21 cellular contexts compared by ENCODE assay signal in genomic region chr13:113732961-113733950, GRCh38. TPM values are rescaled to one million over a fixed set of nuclear protein-coding genes. Genes with fewer than 3 reads are reported as not detected.
DNase-seq lines count a peak whose midpoint lies in the region; FAIRE-seq and TF ChIP-seq lines count a peak whose summit lies in the region.
"Had no signal": no experiment of that assay in that cellular context is flagged by ENCODE, and none has a peak within 500 bp of the region (broad histone marks: within the 10 kb centered on the region; RNA-seq: fewer than 3 reads in every experiment).

No MANE protein-coding gene starts in this region.

- no peak for TF ChIP-seq CTCF in endothelial cell (IDR thresholded peaks at IDR 0.05; ENCODE audit: unreplicated experiment)
- TF ChIP-seq CTCF in ascending aorta (IDR thresholded peaks at IDR 0.05) = no peak

- H2AFZ ChIP-seq in neuronal stem cell (ENCODE audit: low read length) = no peak overlapping the region

- H3K18ac ChIP-seq in neuronal stem cell (ENCODE audit: low read length) = peak overlapping the region; percentile 1

- H3K14ac ChIP-seq in neuronal stem cell (ENCODE audit: low read length) = peak overlapping the region; percentile 73

- FAIRE-seq in HTR-8/SVneo (lab: Jason Lieb, UNC) = peak; percentile 96
- FAIRE-seq: K562 had no signal

- H3K4me1 Mint-ChIP-seq in endothelial cell (ENCODE audit: unreplicated experiment) = no peaks in the 10 kb centered on the region

- H2BK5ac ChIP-seq in neuronal stem cell (ENCODE audit: low read length) = peak overlapping the region; percentile 87

- no peak overlapping the region for H3K4ac ChIP-seq in neuronal stem cell (ENCODE audit: low read length)

- H3K9ac ChIP-seq in BLaER1 (no peak overlapping the region), neuronal stem cell (ENCODE audit: low read depth, low read length, poor library complexity) (peak overlapping the region; percentile 87)
- H3K9ac ChIP-seq: SK-N-SH had no signal

- H3K9me3 ChIP-seq in BLaER1 (peaks cover 4% of the 10 kb centered on the region; the same call in 1 of the 2 replicates), neuronal stem cell (replicated peaks in 1 of 2; ENCODE audit: control insufficient read depth in 2 of 2, insufficient read depth in 1 of 2, low read depth in 1 of 2, low read length in 2 of 2) (peaks cover 0 to 10% of the 10 kb centered on the region in 2 donors), ascending aorta (no peaks in the 10 kb centered on the region)
- H3K9me3 ChIP-seq: Peyer's patch, SK-N-SH had no signal

- peak overlapping the region; percentile 67 for H3K4me2 ChIP-seq in BLaER1
- H3K4me2 ChIP-seq in neuronal stem cell (ENCODE audit: insufficient read depth, low read length, poor library complexity, severe bottlenecking) = no peak overlapping the region
- H3K4me2 ChIP-seq: SK-N-SH had no signal

- H2BK120ac ChIP-seq in neuronal stem cell (ENCODE audit: low read depth, low read length) = peak overlapping the region; percentile 67

- peaks cover 7% of the 10 kb centered on the region for H3K79me1 ChIP-seq in neuronal stem cell (ENCODE audit: low read depth, low read length)

- H3K4me1 ChIP-seq in BLaER1 (peaks cover 65% of the 10 kb centered on the region), neuronal stem cell (ENCODE audit: control insufficient read depth in 2 of 2, insufficient read depth in 1 of 2, low read depth in 1 of 2, low read length in 2 of 2) (peaks cover 0 to 5% of the 10 kb centered on the region in 2 donors), ascending aorta (no peaks in the 10 kb centered on the region)
- H3K4me1 ChIP-seq: Peyer's patch had no signal

- H2AK5ac ChIP-seq in neuronal stem cell (ENCODE audit: low read depth, low read length) = peak overlapping the region; percentile 43

- no CpG with 5 or more reads among the region's 55 CpGs for WGBS in neuronal stem cell (ENCODE audit: extremely low coverage in 2 of 2, insufficient read length in 2 of 2, insufficient replicate concordance in 1 of 2), 2 donors

- no peaks in the 10 kb centered on the region for H3K36me3 Mint-ChIP-seq in endothelial cell (ENCODE audit: low read depth, unreplicated experiment)

- peak overlapping the region; percentile 94 for H4K8ac ChIP-seq in neuronal stem cell (ENCODE audit: low read depth, low read length)

- peaks cover 5% of the 10 kb centered on the region for H3K27me3 Mint-ChIP-seq in endothelial cell (ENCODE audit: unreplicated experiment)

- DNase-seq in HTR-8/SVneo (ENCODE audit: insufficient read length, low spot score) (no peak), endothelial cell (ENCODE audit: low spot score) (no peak), neuronal stem cell (ENCODE audit: low spot score) (no peak), activated T-cell treated with anti-CD3 and anti-CD28 coated beads for 4 hours (no peak), NCI-H1930 (lab: John Stamatoyannopoulos, UW) (no peak), ascending aorta (ENCODE audit: low spot score in 2 of 2) (no peak), SHP77 treated with DMSO at 0.1 percent for 48 hours (lab: John Stamatoyannopoulos, UW) (no peak)
- DNase-seq: DMS 273 treated with DMSO at 0.1 percent for 48 hours; DND-41; NCI-H1092 treated with DMSO at 0.1 percent for 48 hours; NCI-H146; NCI-H2081; NCI-H2171 treated with DMSO at 0.1 percent for 48 hours; NCI-H446; NK-92 treated with Interleukin-12 subunit alpha and Interleukin-12 subunit beta, amount 100 ng/mL, for 24 hours; SHP77; SK-N-SH had no signal

- H3K4me3 Mint-ChIP-seq in endothelial cell (ENCODE audit: unreplicated experiment) = peak overlapping the region; percentile 59

- H3K27ac ChIP-seq in BLaER1 = no peak overlapping the region
- H3K27ac ChIP-seq in neuronal stem cell (replicated peaks; ENCODE audit: low read length) = no peak overlapping the region
- no peak overlapping the region for H3K27ac ChIP-seq in ascending aorta
- H3K27ac ChIP-seq: Peyer's patch had no signal

- no peaks in the 10 kb centered on the region for H3K9me3 Mint-ChIP-seq in endothelial cell (ENCODE audit: unreplicated experiment)

- H4K91ac ChIP-seq in neuronal stem cell (ENCODE audit: low read depth, low read length, poor library complexity) = peak overlapping the region; percentile 20

- H3K4me3 ChIP-seq in BLaER1 (no peak overlapping the region), neuronal stem cell (ENCODE audit: low read length in 2 of 2) (peak overlapping the region in 1 of 2 donors; percentile 66), ascending aorta (no peak overlapping the region)
- H3K4me3 ChIP-seq: K562, Peyer's patch had no signal

- H3K27me3 ChIP-seq in BLaER1 (peaks cover 62% of the 10 kb centered on the region), neuronal stem cell (ENCODE audit: control insufficient read depth in 3 of 3, insufficient read depth in 3 of 3, low read depth in 1 of 3, low read length in 3 of 3) (peaks cover 0 to 24% (median 0%) of the 10 kb centered on the region in 3 experiments), ascending aorta (peaks cover 7% of the 10 kb centered on the region)
- H3K27me3 ChIP-seq: Peyer's patch had no signal

- H3K36me3 ChIP-seq in BLaER1 (no peaks in the 10 kb centered on the region), neuronal stem cell (replicated peaks in 1 of 2; ENCODE audit: control insufficient read depth in 2 of 2, insufficient read depth in 2 of 2, low read length in 2 of 2) (peaks cover 0 to 2% of the 10 kb centered on the region in 2 donors), ascending aorta (no peaks in the 10 kb centered on the region)
- H3K36me3 ChIP-seq: Peyer's patch had no signal

- no peak overlapping the region for H3K27ac Mint-ChIP-seq in endothelial cell (ENCODE audit: unreplicated experiment)

- no peak overlapping the region for H2BK15ac ChIP-seq in neuronal stem cell (ENCODE audit: low read length)

- H4K20me1 ChIP-seq in BLaER1 = peaks cover 19% of the 10 kb centered on the region; the same call in 1 of the 2 replicates

- H3K23ac ChIP-seq in neuronal stem cell (ENCODE audit: low read depth, low read length, poor library complexity) = peak overlapping the region; percentile 31

- peak overlapping the region; percentile 60 for H2BK12ac ChIP-seq in neuronal stem cell (ENCODE audit: low read length)

- intact Hi-C loops in ascending aorta (cut with DNase I) = no loop called here

RNA-seq across cellular contexts. Expression of gene TMEM255B, which starts 25.8 kb away (rescaled TPM):
- 321 TPM for total RNA-seq in endothelial cell (ENCODE audit: unreplicated experiment)
- polyA plus RNA-seq in neuronal stem cell (2013, experiment 1 of 2) = 2.5 TPM
- 2.2 TPM for polyA plus RNA-seq in neuronal stem cell (2013, experiment 2 of 2)
- 4.7 TPM for total RNA-seq in ascending aorta
- total RNA-seq: G401 had no signal

Comparison
In these comparisons a context has a peak if more than half of its experiments do, and no peak if none do; other contexts are left out.
1. RNA of gene TMEM255B, which starts 25.8 kb away (total RNA-seq): 321 TPM in endothelial cell (single experiment); 4.7 TPM in ascending aorta (single experiment); every median in the first group is over 10 times any median in the second.